8 cellular contexts compared by ENCODE assay signal in the genomic region with DNA sequence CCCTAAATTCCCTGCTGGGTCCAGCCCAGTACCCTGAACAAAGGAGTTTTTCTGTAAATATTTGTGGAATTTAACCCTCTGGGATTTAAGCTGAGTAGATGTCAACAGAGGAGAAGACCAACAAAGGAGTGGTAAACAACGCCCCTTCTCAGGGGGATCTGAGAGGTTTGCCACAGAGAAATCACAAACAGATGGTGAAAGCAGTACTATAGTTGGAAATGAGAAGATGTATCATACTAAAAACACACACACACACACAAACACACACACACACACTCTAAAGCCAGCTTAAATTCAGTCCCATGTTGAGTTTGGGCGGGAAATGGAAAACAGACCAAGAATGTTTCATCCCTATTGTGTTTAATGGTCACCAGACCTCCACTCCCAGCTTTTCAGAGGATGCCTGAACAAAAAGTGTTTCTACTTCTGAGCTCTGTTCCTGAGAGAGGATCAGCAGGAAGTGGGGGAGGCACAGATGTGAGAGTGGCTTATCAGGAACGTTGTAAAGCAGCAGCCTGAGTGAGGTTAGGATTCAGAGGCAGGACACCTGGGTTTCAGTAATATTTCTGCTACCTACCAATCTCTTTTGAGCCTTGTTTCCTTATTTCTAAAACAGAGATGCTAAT. TPM values are rescaled to one million over a fixed set of nuclear protein-coding genes. Genes with fewer than 3 reads are reported as not detected.
DNase-seq lines count a peak whose midpoint lies in the region; ATAC-seq, FAIRE-seq and TF ChIP-seq lines count a peak whose summit lies in the region.

No MANE protein-coding gene starts in this region.

- POLR2A ChIA-PET in endothelial cell of umbilical vein (lab: Charles Lee), result interaction anchor here (0.7 kb wide), 1 partner anchor 194 kb away, joined by 5 read pairs; no protein-coding TSS in a partner anchor

- H3K4me1 Mint-ChIP-seq in activated CD4-positive, alpha-beta T cell treated with anti-CD3 and anti-CD28 coated beads, Interleukin-2, amount 10 ng/mL, durations not matched to agents 24 days and 14 days, result peaks cover 67% of the 10 kb centered on the region

- H3K9me3 ChIP-seq in endothelial cell of umbilical vein (replicated peaks; ENCODE audit: control insufficient read depth, insufficient read depth, low read length) (no peaks in the 10 kb centered on the region), smooth muscle cell (replicated peaks; ENCODE audit: low read depth) (no peaks in the 10 kb centered on the region), left lung (no peaks in the 10 kb centered on the region)

- H3K27me3 ChIP-seq in endothelial cell of umbilical vein (ENCODE audit: control insufficient read depth in 2 of 2, insufficient read depth in 2 of 2, low read length in 2 of 2) (peaks cover 0 to 2% of the 10 kb centered on the region in 2 experiments), smooth muscle cell (ENCODE audit: low read depth) (no peaks in the 10 kb centered on the region), left lung (no peaks in the 10 kb centered on the region)

- H3K9me1 ChIP-seq in endothelial cell of umbilical vein (replicated peaks; ENCODE audit: control insufficient read depth, extremely low read depth, insufficient read depth, low read length), result no peaks in the 10 kb centered on the region

- dilution Hi-C loops in endothelial cell of umbilical vein (cut with MboI; ENCODE audit: extremely low pct_ligation_motif_present, low sequenced_read_pairs), result no loop called here

- H4K20me1 ChIP-seq in endothelial cell of umbilical vein (replicated peaks; ENCODE audit: control insufficient read depth, extremely low read depth, insufficient read depth, low read length) (no peaks in the 10 kb centered on the region), smooth muscle cell (ENCODE audit: low read depth) (no peaks in the 10 kb centered on the region)

- DNase-seq in activated CD4-positive, alpha-beta T cell treated with anti-CD3 and anti-CD28 coated beads, Interleukin-2, amount 10 ng/mL, durations not matched to agents 24 days and 14 days, result peak; percentile 68
- no peak for DNase-seq in activated CD4-positive, alpha-beta T cell treated with anti-CD3 and anti-CD28 coated beads for 4 hours
- peak; percentile 3 for DNase-seq in OCI-M2 (lab: John Stamatoyannopoulos, UW; ENCODE audit: unreplicated experiment)
- DNase-seq in endothelial cell of umbilical vein (ENCODE audit: low read depth, low spot score), result no peak
- DNase-seq in smooth muscle cell (lab: John Stamatoyannopoulos, UW; ENCODE audit: unreplicated experiment), result no peak
- DNase-seq in NOMO-1 treated with dmso at 0.1 percent for 144 hours (lab: John Stamatoyannopoulos, UW; ENCODE audit: unreplicated experiment), result no peak
- DNase-seq in Ammon's horn (ENCODE audit: low spot score), result no peak
- no peak for DNase-seq in left lung

- CTCF ChIA-PET in endothelial cell of umbilical vein (lab: Charles Lee), result interaction anchor here (2.5 kb wide), 1 partner anchor 20 kb away, joined by 14 read pairs; no protein-coding TSS in a partner anchor

- H3K79me2 ChIP-seq in endothelial cell of umbilical vein (ENCODE audit: control insufficient read depth, insufficient read depth, low read length), result no peaks in the 10 kb centered on the region
- no peaks in the 10 kb centered on the region for H3K79me2 ChIP-seq in smooth muscle cell (ENCODE audit: low read depth)

- H3F3A ChIP-seq in smooth muscle cell (ENCODE audit: low read depth), result peaks cover 3% of the 10 kb centered on the region

- H3K4me2 ChIP-seq in endothelial cell of umbilical vein (ENCODE audit: insufficient read depth, low read length) (no peak overlapping the region), smooth muscle cell (no peak overlapping the region)

- 32% methylated on average over 3 of the region's 3 CpGs for WGBS in smooth muscle cell (ENCODE audit: low lambda C conversion rate)

- FAIRE-seq in endothelial cell of umbilical vein (lab: Jason Lieb, UNC), result no peak

- H3K27me3 Mint-ChIP-seq in activated CD4-positive, alpha-beta T cell treated with anti-CD3 and anti-CD28 coated beads, Interleukin-2, amount 10 ng/mL, durations not matched to agents 24 days and 14 days, result no peaks in the 10 kb centered on the region

- H3K27ac ChIP-seq in endothelial cell of umbilical vein (ENCODE audit: insufficient read depth, low read depth, low read length) (no peak overlapping the region), smooth muscle cell (ENCODE audit: low read depth) (no peak overlapping the region), left lung (peak overlapping the region in 1 of 2 donors; percentile 98)

- peak overlapping the region; percentile 94 for H3K4me3 Mint-ChIP-seq in activated CD4-positive, alpha-beta T cell treated with anti-CD3 and anti-CD28 coated beads, Interleukin-2, amount 10 ng/mL, durations not matched to agents 24 days and 14 days

- H2AFZ ChIP-seq in endothelial cell of umbilical vein (ENCODE audit: low read depth, low read length), result peak overlapping the region; percentile 31
- H2AFZ ChIP-seq in smooth muscle cell (ENCODE audit: low read depth), result peak overlapping the region; percentile 16

- H3K4me3 ChIP-seq in endothelial cell of umbilical vein (replicated peaks in 1 of 3; ENCODE audit: insufficient read depth in 1 of 3, low read depth in 1 of 3, low read length in 3 of 3) (no peak overlapping the region), smooth muscle cell (no peak overlapping the region), left lung (peak overlapping the region in 1 of 2 donors; percentile 60)

- H3K36me3 ChIP-seq in endothelial cell of umbilical vein (ENCODE audit: control insufficient read depth in 2 of 2, extremely low read depth in 1 of 2, insufficient read depth in 2 of 2, low read length in 2 of 2) (no peaks in the 10 kb centered on the region), smooth muscle cell (ENCODE audit: low read depth) (no peaks in the 10 kb centered on the region), left lung (peaks cover 0 to 3% of the 10 kb centered on the region in 2 donors)

- no peaks in the 10 kb centered on the region for H3K4me1 ChIP-seq in endothelial cell of umbilical vein (ENCODE audit: control insufficient read depth, extremely low read depth, insufficient read depth, low read length)
- peaks cover 30% of the 10 kb centered on the region for H3K4me1 ChIP-seq in smooth muscle cell (ENCODE audit: low read depth)
- H3K4me1 ChIP-seq in left lung, result peaks cover 0 to 70% of the 10 kb centered on the region in 2 donors

- H3K36me3 Mint-ChIP-seq in activated CD4-positive, alpha-beta T cell treated with anti-CD3 and anti-CD28 coated beads, Interleukin-2, amount 10 ng/mL, durations not matched to agents 24 days and 14 days (ENCODE audit: low read depth), result peaks cover 39% of the 10 kb centered on the region

- no peak for ATAC-seq in left lung

- TF ChIP-seq CTCF in endothelial cell of umbilical vein (IDR thresholded peaks at IDR 0.05; ENCODE audit: extremely low read depth in 1 of 2, insufficient read depth in 1 of 2, low read depth in 1 of 2, low read length in 2 of 2) (no peak), smooth muscle cell (IDR thresholded peaks at IDR 0.05; ENCODE audit: borderline replicate concordance, insufficient read depth, poor library complexity, severe bottlenecking) (no peak), left lung (IDR thresholded peaks at IDR 0.05) (no peak)

- BruUV-seq in endothelial cell of umbilical vein (replicated peaks; lab: Mats Ljungman, UMichigan), result no TSS peak

- intact Hi-C loops in activated CD4-positive, alpha-beta T cell treated with anti-CD3 and anti-CD28 coated beads, Interleukin-2, amount 10 ng/mL, durations not matched to agents 24 days and 14 days (cut with micrococcal nuclease), result loop anchor here (5.0 to 10.0 kb wide), 5 partner anchors 54 to 556 kb away; a partner anchor contains a TSS
- intact Hi-C loops in endothelial cell of umbilical vein (cut with micrococcal nuclease) (no loop called here), left lung (cut with DNase I) (no loop called here)

- peak overlapping the region; percentile 86 for H3K27ac Mint-ChIP-seq in activated CD4-positive, alpha-beta T cell treated with anti-CD3 and anti-CD28 coated beads, Interleukin-2, amount 10 ng/mL, durations not matched to agents 24 days and 14 days

- H3K9me3 Mint-ChIP-seq in activated CD4-positive, alpha-beta T cell treated with anti-CD3 and anti-CD28 coated beads, Interleukin-2, amount 10 ng/mL, durations not matched to agents 24 days and 14 days, result no peaks in the 10 kb centered on the region

- no peak for TF ChIP-seq POLR2A in endothelial cell of umbilical vein (IDR thresholded peaks at IDR 0.05; ENCODE audit: low read depth, low read length)

- H3K9ac ChIP-seq in endothelial cell of umbilical vein (replicated peaks; ENCODE audit: extremely low read depth, insufficient read depth, low read length) (no peak overlapping the region), smooth muscle cell (ENCODE audit: low read depth) (no peak overlapping the region)

RNA-seq across cellular contexts. Expression of a gene that starts 3.2 kb away (rescaled TPM):
- 31.7 and 33.2 TPM in 2 replicates for total RNA-seq in activated CD4-positive, alpha-beta T cell treated with anti-CD3 and anti-CD28 coated beads, Interleukin-2, amount 10 ng/mL, durations not matched to agents 24 days and 14 days
- total RNA-seq in endothelial cell of umbilical vein, result not detected in 2 replicates
- polyA plus RNA-seq in endothelial cell of umbilical vein, result not detected in 2 replicates
- polyA plus RNA-seq in endothelial cell of umbilical vein (2011; cell fraction: cytosol; rRNA removed), result not detected in 2 replicates
- not detected in 2 replicates for polyA plus RNA-seq in endothelial cell of umbilical vein (2011; cell fraction: nucleus; rRNA removed)
- polyA plus RNA-seq in endothelial cell of umbilical vein (2012), result not detected in 2 replicates
- not detected in 2 replicates for polyA minus RNA-seq in endothelial cell of umbilical vein
- not detected for polyA minus RNA-seq in endothelial cell of umbilical vein (2011; cell fraction: cytosol; rRNA and poly(A)+ RNA removed)
- polyA minus RNA-seq in endothelial cell of umbilical vein (2011; cell fraction: nucleus; rRNA and poly(A)+ RNA removed), result not detected in 2 replicates
- total RNA-seq in smooth muscle cell, result not detected in 2 replicates
- polyA plus RNA-seq in smooth muscle cell, result not detected in 2 replicates
- 10 to 100 TPM; 15.5 to 46.0 TPM for total RNA-seq in left lung

RNA-seq across cellular contexts. Expression of a gene that starts 25.7 kb away (rescaled TPM):
- not detected in 2 replicates for total RNA-seq in activated CD4-positive, alpha-beta T cell treated with anti-CD3 and anti-CD28 coated beads, Interleukin-2, amount 10 ng/mL, durations not matched to agents 24 days and 14 days
- total RNA-seq in endothelial cell of umbilical vein (not detected in 2 replicates), smooth muscle cell (not detected in 2 replicates), left lung (not detected)
- polyA plus RNA-seq in endothelial cell of umbilical vein (not detected in 2 replicates), smooth muscle cell (not detected in 2 replicates)
- not detected in 2 replicates for polyA plus RNA-seq in endothelial cell of umbilical vein (2011; cell fraction: cytosol; rRNA removed)
- not detected in 2 replicates for polyA plus RNA-seq in endothelial cell of umbilical vein (2011; cell fraction: nucleus; rRNA removed)
- polyA plus RNA-seq in endothelial cell of umbilical vein (2012), result not detected in 2 replicates
- not detected in 2 replicates for polyA minus RNA-seq in endothelial cell of umbilical vein
- not detected for polyA minus RNA-seq in endothelial cell of umbilical vein (2011; cell fraction: cytosol; rRNA and poly(A)+ RNA removed)
- polyA minus RNA-seq in endothelial cell of umbilical vein (2011; cell fraction: nucleus; rRNA and poly(A)+ RNA removed), result not detected in 2 replicates

RNA-seq across cellular contexts. Expression of a gene that starts 50.6 kb away (rescaled TPM):
- 0.24 and 0.26 TPM in 2 replicates for total RNA-seq in activated CD4-positive, alpha-beta T cell treated with anti-CD3 and anti-CD28 coated beads, Interleukin-2, amount 10 ng/mL, durations not matched to agents 24 days and 14 days
- total RNA-seq in endothelial cell of umbilical vein, result 26.2 and 29.1 TPM in 2 replicates
- 17.3 and 21.4 TPM in 2 replicates for polyA plus RNA-seq in endothelial cell of umbilical vein
- polyA plus RNA-seq in endothelial cell of umbilical vein (2011; cell fraction: cytosol; rRNA removed), result 28.6 and 31.2 TPM in 2 replicates
- 14.3 and 15.7 TPM in 2 replicates for polyA plus RNA-seq in endothelial cell of umbilical vein (2011; cell fraction: nucleus; rRNA removed)
- 27.2 and 45.2 TPM in 2 replicates for polyA plus RNA-seq in endothelial cell of umbilical vein (2012)
- polyA minus RNA-seq in endothelial cell of umbilical vein, result 13.6 and 14.7 TPM in 2 replicates
- 10.1 TPM for polyA minus RNA-seq in endothelial cell of umbilical vein (2011; cell fraction: cytosol; rRNA and poly(A)+ RNA removed)
- polyA minus RNA-seq in endothelial cell of umbilical vein (2011; cell fraction: nucleus; rRNA and poly(A)+ RNA removed), result 5.5 and 8.9 TPM in 2 replicates
- total RNA-seq in smooth muscle cell, result 9.0 and 11.7 TPM in 2 replicates
- polyA plus RNA-seq in smooth muscle cell, result 6.8 and 7.0 TPM in 2 replicates
- 10 to 100 TPM; 24.1 to 35.6 TPM for total RNA-seq in left lung

Comparison
In these comparisons a context has a peak if more than half of its experiments do, and no peak if none do; other contexts are left out.
1. DNase-seq: peak in activated CD4-positive, alpha-beta T cell treated with anti-CD3 and anti-CD28 coated beads, Interleukin-2, amount 10 ng/mL, durations not matched to agents 24 days and 14 days (single experiment) and OCI-M2 (single experiment); none in activated CD4-positive, alpha-beta T cell treated with anti-CD3 and anti-CD28 coated beads for 4 hours (0 of 2), endothelial cell of umbilical vein (single experiment), smooth muscle cell (single experiment), NOMO-1 treated with dmso at 0.1 percent for 144 hours (single experiment), Ammon's horn (single experiment) and left lung (0 of 2).
2. RNA of a gene that starts 3.2 kb away (total RNA-seq): 15.5 to 46.0 TPM in left lung and 31.7 to 33.2 TPM in activated CD4-positive, alpha-beta T cell treated with anti-CD3 and anti-CD28 coated beads, Interleukin-2, amount 10 ng/mL, durations not matched to agents 24 days and 14 days; not detected in endothelial cell of umbilical vein and not detected in smooth muscle cell; every median in the first group is over 10 times any median in the second.